23 cellular contexts compared by ENCODE assay signal in the genomic region with DNA sequence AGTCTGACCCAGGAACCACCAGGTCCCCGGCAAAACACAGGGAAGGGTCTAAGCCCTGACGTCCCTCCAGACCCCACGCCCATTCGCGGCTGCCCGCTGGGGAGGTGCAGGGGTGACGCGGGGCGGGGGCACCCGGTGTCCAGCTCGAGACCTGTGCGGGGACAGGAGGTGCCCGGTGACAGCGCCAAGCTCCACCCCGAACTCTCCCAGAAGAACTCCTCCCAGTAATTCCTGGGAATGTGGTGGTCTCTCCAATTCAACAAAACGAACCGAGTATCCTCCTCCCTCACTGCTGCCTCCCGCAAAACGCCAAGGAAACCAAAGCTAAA.
DNase-seq lines count a peak whose midpoint lies in the region; ATAC-seq and TF ChIP-seq lines count a peak whose summit lies in the region.
"Had no signal": no experiment of that assay in that cellular context is flagged by ENCODE, and none has a peak within 500 bp of the region (broad histone marks: within the 10 kb centered on the region; RNA-seq: fewer than 3 reads in every experiment).

No MANE protein-coding gene starts in this region.

- CTCF ChIA-PET in HEK293 (lab: Yijun Ruan, JAX) = interaction anchor here (1.0 kb wide), 1 partner anchor 9 kb away, joined by 3 read pairs; no protein-coding TSS in a partner anchor

- H3K4me1 Mint-ChIP-seq in stimulated activated memory B cell treated with anti-CD40 and anti-IgM and Interleukin-4, amounts not matched to agents 10 μg/mL and 1 μg/mL and 100 μg/mL, for 72 hours = peaks cover 6% of the 10 kb centered on the region
- H3K4me1 Mint-ChIP-seq: CD14-positive monocyte had no signal

- ATAC-seq in stimulated activated memory B cell treated with anti-CD40 and anti-IgM and Interleukin-4, amounts not matched to agents 10 μg/mL and 1 μg/mL and 100 μg/mL, for 72 hours = peak; percentile 22
- no peak for ATAC-seq in GM18511 (IDR thresholded peaks at IDR 0.05; ENCODE audit: unreplicated experiment)
- ATAC-seq: A549, GM12878 had no signal

- no peak for TF ChIP-seq CTCF in HEK293 (tag by site-specific recombination; IDR thresholded peaks at IDR 0.05)

- no peak overlapping the region for H3K4me3 Mint-ChIP-seq in stimulated activated memory B cell treated with anti-CD40 and anti-IgM and Interleukin-4, amounts not matched to agents 10 μg/mL and 1 μg/mL and 100 μg/mL, for 72 hours
- H3K4me3 Mint-ChIP-seq: CD14-positive monocyte; CD4-positive, alpha-beta T cell; CD8-positive, alpha-beta memory T cell had no signal

- H3K27ac ChIP-seq in HEK293 (ENCODE audit: extremely low read depth, low read depth, low read length) = no peak overlapping the region
- H3K27ac ChIP-seq: A549; BLaER1 treated with 17β-estradiol and CSF1 and Interleukin-3, amounts not matched to agents 10 nM and 100 nM had no signal

- POLR2A ChIA-PET in HEK293 (lab: Yijun Ruan, JAX) = no interaction called here

- no peak overlapping the region for H3K27ac Mint-ChIP-seq in stimulated activated memory B cell treated with anti-CD40 and anti-IgM and Interleukin-4, amounts not matched to agents 10 μg/mL and 1 μg/mL and 100 μg/mL, for 72 hours
- H3K27ac Mint-ChIP-seq: CD14-positive monocyte; CD4-positive, alpha-beta T cell; CD8-positive, alpha-beta memory T cell had no signal

- H3K9me3 ChIP-seq in HEK293 (ENCODE audit: control insufficient read depth, insufficient read depth, low read depth, low read length) = no peaks in the 10 kb centered on the region
- H3K9me3 ChIP-seq: A549, BE2C had no signal

- peak; percentile 28 for DNase-seq in islet precursor cell
- no peak for DNase-seq in NCI-H2196 (lab: John Stamatoyannopoulos, UW; ENCODE audit: unreplicated experiment)
- no peak for DNase-seq in NK-92 (lab: John Stamatoyannopoulos, UW; ENCODE audit: unreplicated experiment)
- DNase-seq: 8988T; ACHN; AML-193; BE2C; CD4-positive, alpha-beta T cell; CD8-positive, alpha-beta memory T cell; DMS 273 treated with DMSO at 0.1 percent for 48 hours; DMS79; EL; GDM1; GOT3; H7; HCEC 1CT had no signal

- H3K9me3 Mint-ChIP-seq in stimulated activated memory B cell treated with anti-CD40 and anti-IgM and Interleukin-4, amounts not matched to agents 10 μg/mL and 1 μg/mL and 100 μg/mL, for 72 hours = no peaks in the 10 kb centered on the region
- H3K9me3 Mint-ChIP-seq: CD14-positive monocyte; CD4-positive, alpha-beta T cell; CD8-positive, alpha-beta memory T cell had no signal

- peaks cover 15% of the 10 kb centered on the region for H3K27me3 Mint-ChIP-seq in stimulated activated memory B cell treated with anti-CD40 and anti-IgM and Interleukin-4, amounts not matched to agents 10 μg/mL and 1 μg/mL and 100 μg/mL, for 72 hours

- no peaks in the 10 kb centered on the region for H3K36me3 Mint-ChIP-seq in stimulated activated memory B cell treated with anti-CD40 and anti-IgM and Interleukin-4, amounts not matched to agents 10 μg/mL and 1 μg/mL and 100 μg/mL, for 72 hours
- H3K36me3 Mint-ChIP-seq: CD14-positive monocyte; CD8-positive, alpha-beta memory T cell had no signal

- no peaks in the 10 kb centered on the region for H3K4me1 ChIP-seq in HEK293 (ENCODE audit: control insufficient read depth, insufficient read depth, low read length)
- H3K4me1 ChIP-seq: BE2C had no signal

- H3K4me3 ChIP-seq in HEK293 (ENCODE audit: low read depth, low read length) = no peak overlapping the region
- H3K4me3 ChIP-seq: A549; BLaER1 treated with 17β-estradiol and CSF1 and Interleukin-3, amounts not matched to agents 10 nM and 100 nM; GM12878 had no signal

- no peaks in the 10 kb centered on the region for H3K36me3 ChIP-seq in HEK293 (ENCODE audit: control insufficient read depth in 2 of 2, insufficient read depth in 1 of 2, low read length in 2 of 2)
- H3K36me3 ChIP-seq: BE2C; BLaER1 treated with 17β-estradiol and CSF1 and Interleukin-3, amounts not matched to agents 10 nM and 100 nM had no signal

TF ChIP-seq in HEK293, 187 proteins besides CTCF, POLR2A, EP300 and RAD21:
- TF ChIP-seq, protein P1, sequence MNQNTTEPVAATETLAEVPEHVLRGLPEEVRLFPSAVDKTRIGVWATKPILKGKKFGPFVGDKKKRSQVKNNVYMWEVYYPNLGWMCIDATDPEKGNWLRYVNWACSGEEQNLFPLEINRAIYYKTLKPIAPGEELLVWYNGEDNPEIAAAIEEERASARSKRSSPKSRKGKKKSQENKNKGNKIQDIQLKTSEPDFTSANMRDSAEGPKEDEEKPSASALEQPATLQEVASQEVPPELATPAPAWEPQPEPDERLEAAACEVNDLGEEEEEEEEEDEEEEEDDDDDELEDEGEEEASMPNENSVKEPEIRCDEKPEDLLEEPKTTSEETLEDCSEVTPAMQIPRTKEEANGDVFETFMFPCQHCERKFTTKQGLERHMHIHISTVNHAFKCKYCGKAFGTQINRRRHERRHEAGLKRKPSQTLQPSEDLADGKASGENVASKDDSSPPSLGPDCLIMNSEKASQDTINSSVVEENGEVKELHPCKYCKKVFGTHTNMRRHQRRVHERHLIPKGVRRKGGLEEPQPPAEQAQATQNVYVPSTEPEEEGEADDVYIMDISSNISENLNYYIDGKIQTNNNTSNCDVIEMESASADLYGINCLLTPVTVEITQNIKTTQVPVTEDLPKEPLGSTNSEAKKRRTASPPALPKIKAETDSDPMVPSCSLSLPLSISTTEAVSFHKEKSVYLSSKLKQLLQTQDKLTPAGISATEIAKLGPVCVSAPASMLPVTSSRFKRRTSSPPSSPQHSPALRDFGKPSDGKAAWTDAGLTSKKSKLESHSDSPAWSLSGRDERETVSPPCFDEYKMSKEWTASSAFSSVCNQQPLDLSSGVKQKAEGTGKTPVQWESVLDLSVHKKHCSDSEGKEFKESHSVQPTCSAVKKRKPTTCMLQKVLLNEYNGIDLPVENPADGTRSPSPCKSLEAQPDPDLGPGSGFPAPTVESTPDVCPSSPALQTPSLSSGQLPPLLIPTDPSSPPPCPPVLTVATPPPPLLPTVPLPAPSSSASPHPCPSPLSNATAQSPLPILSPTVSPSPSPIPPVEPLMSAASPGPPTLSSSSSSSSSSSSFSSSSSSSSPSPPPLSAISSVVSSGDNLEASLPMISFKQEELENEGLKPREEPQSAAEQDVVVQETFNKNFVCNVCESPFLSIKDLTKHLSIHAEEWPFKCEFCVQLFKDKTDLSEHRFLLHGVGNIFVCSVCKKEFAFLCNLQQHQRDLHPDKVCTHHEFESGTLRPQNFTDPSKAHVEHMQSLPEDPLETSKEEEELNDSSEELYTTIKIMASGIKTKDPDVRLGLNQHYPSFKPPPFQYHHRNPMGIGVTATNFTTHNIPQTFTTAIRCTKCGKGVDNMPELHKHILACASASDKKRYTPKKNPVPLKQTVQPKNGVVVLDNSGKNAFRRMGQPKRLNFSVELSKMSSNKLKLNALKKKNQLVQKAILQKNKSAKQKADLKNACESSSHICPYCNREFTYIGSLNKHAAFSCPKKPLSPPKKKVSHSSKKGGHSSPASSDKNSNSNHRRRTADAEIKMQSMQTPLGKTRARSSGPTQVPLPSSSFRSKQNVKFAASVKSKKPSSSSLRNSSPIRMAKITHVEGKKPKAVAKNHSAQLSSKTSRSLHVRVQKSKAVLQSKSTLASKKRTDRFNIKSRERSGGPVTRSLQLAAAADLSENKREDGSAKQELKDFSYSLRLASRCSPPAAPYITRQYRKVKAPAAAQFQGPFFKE (tag by site-specific recombination; IDR thresholded peaks at IDR 0.05; ENCODE audit: borderline replicate concordance) = no peak
- TF ChIP-seq ZNF223 (tag by site-specific recombination; IDR thresholded peaks at IDR 0.05) (no peak), ZNF24 (tag by site-specific recombination; IDR thresholded peaks at IDR 0.05) (no peak), ZNF274 (IDR thresholded peaks at IDR 0.05; ENCODE audit: low read length) (no peak), ZNF274 (tag by site-specific recombination; IDR thresholded peaks at IDR 0.05; ENCODE audit: borderline replicate concordance) (no peak), ZNF202 (tag by site-specific recombination; IDR thresholded peaks at IDR 0.05; ENCODE audit: borderline replicate concordance) (0 out of 2 replicates have a peak, but pooled peaks have one; percentile 46), ZIC2 (tag by site-specific recombination; IDR thresholded peaks at IDR 0.05) (no peak)
